Comparison of ENCODE assay signal across 15 cellular contexts in the genomic region with DNA sequence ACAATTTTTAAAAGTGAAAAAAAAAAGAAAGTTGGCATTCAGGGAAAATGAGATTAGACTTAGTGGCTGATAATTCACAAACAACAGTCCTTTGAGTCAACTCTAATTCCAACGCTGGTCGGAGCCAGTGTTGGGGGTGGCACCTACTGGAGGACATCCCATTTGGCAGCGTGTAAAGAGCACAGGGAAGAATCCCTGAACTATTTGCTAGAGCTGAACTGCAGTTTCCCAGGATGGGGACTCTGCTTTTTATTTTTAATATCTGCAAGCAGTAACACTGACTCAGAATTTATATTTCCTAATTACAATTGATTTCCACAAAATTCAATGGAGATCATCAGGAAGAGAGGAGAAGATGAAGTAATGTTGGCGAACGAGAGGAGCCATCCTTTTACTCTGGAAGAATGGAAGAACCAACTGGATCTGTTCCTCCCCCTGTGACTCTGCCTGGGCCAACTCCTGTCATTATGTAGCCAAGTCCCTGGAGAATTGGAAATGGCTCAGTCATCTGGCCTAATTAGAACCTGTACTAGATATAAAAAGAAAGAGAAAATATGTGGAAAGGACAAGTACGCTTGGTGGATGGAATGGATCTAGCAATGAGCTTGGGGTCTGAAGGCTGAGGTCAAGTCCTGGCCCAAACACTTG.
DNase-seq lines count a peak whose midpoint lies in the region; ATAC-seq lines count a peak whose summit lies in the region.
"Had no signal": no experiment of that assay in that cellular context is flagged by ENCODE, and none has a peak within 500 bp of the region (broad histone marks: within the 10 kb centered on the region; RNA-seq: fewer than 3 reads in every experiment).

No MANE protein-coding gene starts in this region.

- DNase-seq in activated T-cell treated with anti-CD3 and anti-CD28 coated beads, Interleukin-2, amount 50 U/mL, for 24 hours = no peak
- DNase-seq in activated T-cell treated with anti-CD3 and anti-CD28 coated beads, Interleukin-2, amount 50 U/mL, for 72 hours = no peak
- peak in 21 of 61 donors; percentile 8 to 65 (median 26) for DNase-seq in caudate nucleus (lab: John Stamatoyannopoulos, UW)
- DNase-seq in superior temporal gyrus (ENCODE audit: extremely low spot score) = peak; percentile 76
- DNase-seq in T-helper 1 cell = no peak
- DNase-seq in HAP-1 (ENCODE audit: low spot score in 2 of 2) = no peak
- no peak for DNase-seq in glomerular visceral epithelial cell (ENCODE audit: extremely low spot score)
- DNase-seq: ACHN; activated CD4-positive, alpha-beta T cell treated with anti-CD3 and anti-CD28 coated beads for 48 hours; central memory CD4-positive, alpha-beta T cell; GF-D8; NCI-H2081; SIG-M5 had no signal

- no peak overlapping the region for H3K4me3 Mint-ChIP-seq in activated T-cell treated with anti-CD3 and anti-CD28 coated beads, Interleukin-2, amount 50 U/mL, for 24 hours
- H3K4me3 Mint-ChIP-seq in activated T-cell treated with anti-CD3 and anti-CD28 coated beads, Interleukin-2, amount 50 U/mL, for 72 hours = no peak overlapping the region

- H3K4me1 ChIP-seq in HAP-1 = no peaks in the 10 kb centered on the region

- no peaks in the 10 kb centered on the region for H3K9me3 Mint-ChIP-seq in activated T-cell treated with anti-CD3 and anti-CD28 coated beads, Interleukin-2, amount 50 U/mL, for 24 hours
- H3K9me3 Mint-ChIP-seq in activated T-cell treated with anti-CD3 and anti-CD28 coated beads, Interleukin-2, amount 50 U/mL, for 72 hours = no peaks in the 10 kb centered on the region

- peaks cover 40% of the 10 kb centered on the region for H3K4me1 Mint-ChIP-seq in activated T-cell treated with anti-CD3 and anti-CD28 coated beads, Interleukin-2, amount 50 U/mL, for 24 hours (ENCODE audit: low read depth)
- H3K4me1 Mint-ChIP-seq in activated T-cell treated with anti-CD3 and anti-CD28 coated beads, Interleukin-2, amount 50 U/mL, for 72 hours (ENCODE audit: low read depth) = peaks cover 40% of the 10 kb centered on the region

- no peak overlapping the region for H3K4me3 ChIP-seq in HAP-1

- H3K27me3 ChIP-seq in layer of hippocampus (ENCODE audit: control insufficient read depth, insufficient read depth, low read length) (no peaks in the 10 kb centered on the region), HAP-1 (ENCODE audit: low read depth) (no peaks in the 10 kb centered on the region)

- H3K36me3 ChIP-seq in HAP-1 (replicated peaks) = peaks cover 6% of the 10 kb centered on the region; the same call in 1 of the 2 replicates

- H3K36me3 Mint-ChIP-seq in activated T-cell treated with anti-CD3 and anti-CD28 coated beads, Interleukin-2, amount 50 U/mL, for 24 hours (ENCODE audit: low read depth) = peaks cover 96% of the 10 kb centered on the region
- peaks cover 8 to 31% of the 10 kb centered on the region in 2 donors for H3K36me3 Mint-ChIP-seq in activated T-cell treated with anti-CD3 and anti-CD28 coated beads, Interleukin-2, amount 50 U/mL, for 72 hours (ENCODE audit: insufficient read depth in 2 of 2)

- in situ Hi-C loops in HAP-1 (cut with MboI; ENCODE audit: low sequenced_read_pairs) = no loop called here

- peak overlapping the region; percentile 48 for H3K27ac ChIP-seq in caudate nucleus (ENCODE audit: low read depth, low read length)
- H3K27ac ChIP-seq in layer of hippocampus (ENCODE audit: low read depth, low read length) = peak overlapping the region; percentile 25

- H3K9me3 ChIP-seq in HAP-1 = no peaks in the 10 kb centered on the region

- H3K27me3 Mint-ChIP-seq in activated T-cell treated with anti-CD3 and anti-CD28 coated beads, Interleukin-2, amount 50 U/mL, for 24 hours = no peaks in the 10 kb centered on the region
- no peaks in the 10 kb centered on the region for H3K27me3 Mint-ChIP-seq in activated T-cell treated with anti-CD3 and anti-CD28 coated beads, Interleukin-2, amount 50 U/mL, for 72 hours (ENCODE audit: low read depth)
- H3K27me3 Mint-ChIP-seq: progenitor cell of endocrine pancreas had no signal

- ATAC-seq in activated T-cell treated with anti-CD3 and anti-CD28 coated beads, Interleukin-2, amount 50 U/mL, for 72 hours (replicated peaks in 1 of 2) = no peak

- peak overlapping the region; percentile 6 for H3K27ac Mint-ChIP-seq in activated T-cell treated with anti-CD3 and anti-CD28 coated beads, Interleukin-2, amount 50 U/mL, for 24 hours
- H3K27ac Mint-ChIP-seq in activated T-cell treated with anti-CD3 and anti-CD28 coated beads, Interleukin-2, amount 50 U/mL, for 72 hours = no peak overlapping the region
- H3K27ac Mint-ChIP-seq: progenitor cell of endocrine pancreas had no signal
